Comparison of ENCODE assay signal across 12 cellular contexts in genomic region chr14:29814153-29815057, GRCh38.
A peak's percentile ranks its signal among the peaks of the same experiment; 100 is the strongest.
DNase-seq lines count a peak whose midpoint lies in the region; ATAC-seq, FAIRE-seq and TF ChIP-seq lines count a peak whose summit lies in the region.
"Had no signal": no experiment of that assay in that cellular context is flagged by ENCODE, and none has a peak within 500 bp of the region (broad histone marks: within the 10 kb centered on the region; RNA-seq: fewer than 3 reads in every experiment).

No MANE protein-coding gene starts in this region.

- DNase-seq in NCI-H1092 treated with DMSO at 0.1 percent for 48 hours (lab: John Stamatoyannopoulos, UW) (peak; percentile 94), NCI-H774 (lab: John Stamatoyannopoulos, UW) (peak; percentile 11), head of caudate nucleus (peak; percentile 44 to 89 (median 76)), putamen (ENCODE audit: low spot score) (peak; percentile 70), gastrocnemius medialis (no peak), mucosa of descending colon (no peak), D721Med (ENCODE audit: insufficient read length, low spot score) (no peak), SK-N-DZ (ENCODE audit: low spot score) (no peak)
- DNase-seq: activated T-cell treated with anti-CD3 and anti-CD28 coated beads for 4 hours; NCI-H1417 treated with DMSO at 0.1 percent for 48 hours; stimulated activated CD4-positive, alpha-beta T cell treated with anti-CD3 and anti-CD28 coated beads, Interleukin-15, amount 100 ng/mL, for 24 hours had no signal

- no peaks in the 10 kb centered on the region for H3K27me3 ChIP-seq in gastrocnemius medialis

- ATAC-seq in gastrocnemius medialis (no peak), mucosa of descending colon (no peak)
- ATAC-seq: natural killer cell treated with Interleukin-12 subunit alpha and Interleukin-12 subunit beta and Interleukin-15 and Interleukin-18, amount 100 ng/mL, for 72 hours had no signal

- no peak for TF ChIP-seq POLR2A in gastrocnemius medialis (IDR thresholded peaks at IDR 0.05)

- H3K27ac ChIP-seq in gastrocnemius medialis = no peak overlapping the region

- H3K36me3 ChIP-seq in gastrocnemius medialis (no peaks in the 10 kb centered on the region), mucosa of descending colon (ENCODE audit: low read depth) (no peaks in the 10 kb centered on the region)

- no peak for TF ChIP-seq CTCF in gastrocnemius medialis (IDR thresholded peaks at IDR 0.05 in 4 of 5, conservative IDR thresholded peaks at IDR 0.05 in 1 of 5)
- TF ChIP-seq CTCF in mucosa of descending colon (IDR thresholded peaks at IDR 0.05) = no peak
- no peak for TF ChIP-seq CTCF in D721Med (IDR thresholded peaks at IDR 0.05; ENCODE audit: insufficient read depth, missing control alignments)

- intact Hi-C loops in head of caudate nucleus (cut with DNase I) = no loop called here
- intact Hi-C loops in gastrocnemius medialis (cut with DNase I; ENCODE audit: low total_unique reads) = no loop called here
- intact Hi-C loops in mucosa of descending colon (cut with DNase I, micrococcal nuclease) = no loop called here

- in situ Hi-C loops in gastrocnemius medialis (cut with MboI; ENCODE audit: low sequenced_read_pairs in 4 of 4) = no loop called here

- no peaks in the 10 kb centered on the region for H3K9me3 ChIP-seq in gastrocnemius medialis
- H3K9me3 ChIP-seq in mucosa of descending colon = no peaks in the 10 kb centered on the region

- H3K4me3 ChIP-seq in gastrocnemius medialis = no peak overlapping the region
- no peak overlapping the region for H3K4me3 ChIP-seq in mucosa of descending colon

- no peak for FAIRE-seq in D721Med (lab: Jason Lieb, UNC)

- H3K4me1 ChIP-seq in gastrocnemius medialis = peaks cover 0 to 7% of the 10 kb centered on the region in 2 donors
- no peaks in the 10 kb centered on the region for H3K4me1 ChIP-seq in mucosa of descending colon (ENCODE audit: low read depth)

Comparison
In these comparisons a context has a peak if more than half of its experiments do, and no peak if none do; other contexts are left out.
1. DNase-seq: peak in NCI-H1092 treated with DMSO at 0.1 percent for 48 hours (single experiment), NCI-H774 (single experiment), head of caudate nucleus (42 of 42) and putamen (single experiment); none in gastrocnemius medialis (0 of 2), mucosa of descending colon (0 of 3), D721Med (single experiment) and SK-N-DZ (single experiment).